In genomic region chrX:68498508-68499379, GRCh38 we compare ENCODE assay signal across 8 cellular contexts. TPM values are rescaled to one million over a fixed set of nuclear protein-coding genes. Genes with fewer than 3 reads are reported as not detected.
A peak's percentile ranks its signal among the peaks of the same experiment; 100 is the strongest.
DNase-seq lines count a peak whose midpoint lies in the region; ATAC-seq lines count a peak whose summit lies in the region.

A gene with protein sequence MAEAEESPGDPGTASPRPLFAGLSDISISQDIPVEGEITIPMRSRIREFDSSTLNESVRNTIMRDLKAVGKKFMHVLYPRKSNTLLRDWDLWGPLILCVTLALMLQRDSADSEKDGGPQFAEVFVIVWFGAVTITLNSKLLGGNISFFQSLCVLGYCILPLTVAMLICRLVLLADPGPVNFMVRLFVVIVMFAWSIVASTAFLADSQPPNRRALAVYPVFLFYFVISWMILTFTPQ (plus strand): TSS chrX:68499051. CDS start chrX:68499067, 16 bp downstream.

- peaks cover 0 to 7% of the 10 kb centered on the region in 2 donors for H3K27me3 Mint-ChIP-seq in CD4-positive, alpha-beta memory T cell

- peak within 1 kb of the TSS; percentile 96 to 99 (median 98) for H3K27ac Mint-ChIP-seq in CD4-positive, alpha-beta memory T cell

- peak; percentile 52 to 64 (median 63) for DNase-seq in CD4-positive, alpha-beta memory T cell
- DNase-seq in NCI-H82 (lab: John Stamatoyannopoulos, UW): peak; percentile 86
- DNase-seq in activated CD8-positive, alpha-beta memory T cell treated with anti-CD3 and anti-CD28 coated beads for 24 hours: peak; percentile 82
- DNase-seq in effector CD8-positive, alpha-beta T cell (lab: John Stamatoyannopoulos, UW): peak; percentile 29
- DNase-seq in medulla oblongata (ENCODE audit: extremely low spot score): peak; percentile 79
- peak; percentile 18 to 47 (median 32) for DNase-seq in stimulated activated CD4-positive, alpha-beta T cell treated with anti-CD3 and anti-CD28 coated beads, TNF-alpha, amount 100 ng/mL, for 4 hours (ENCODE audit: low read depth in 3 of 3)

- intact Hi-C loops in CD4-positive, alpha-beta memory T cell (cut with micrococcal nuclease): loop anchor here (2.0 kb wide), 1 partner anchor 330 kb away; the partner anchor contains the start of gene EFNB1

- H3K27ac ChIP-seq in CD4-positive, alpha-beta memory T cell (ENCODE audit: low read depth, low read length): peak within 1 kb of the TSS; percentile 90

- H3K27me3 ChIP-seq in CD4-positive, alpha-beta memory T cell (ENCODE audit: insufficient read depth, low read length): no peaks in the 10 kb centered on the region

- peak within 1 kb of the TSS; percentile 49 to 72 for H3K4me3 ChIP-seq in CD4-positive, alpha-beta memory T cell (ENCODE audit: low read length in 2 of 2)

- H3K4me1 ChIP-seq in CD4-positive, alpha-beta memory T cell (ENCODE audit: insufficient read depth, low read length): peaks cover 30% of the 10 kb centered on the region

- peaks cover 6 to 53% (median 30%) of the 10 kb centered on the region in 4 donors for H3K4me1 Mint-ChIP-seq in CD4-positive, alpha-beta memory T cell

- peak; percentile 99 for ATAC-seq in GM19372 (IDR thresholded peaks at IDR 0.05; ENCODE audit: low read depth, unreplicated experiment)
- ATAC-seq in HG03469 (IDR thresholded peaks at IDR 0.05; ENCODE audit: unreplicated experiment): peak; percentile 98

- H3K36me3 Mint-ChIP-seq in CD4-positive, alpha-beta memory T cell: peaks cover 0 to 12% of the 10 kb centered on the region in 2 donors

- no peaks in the 10 kb centered on the region for H3K36me3 ChIP-seq in CD4-positive, alpha-beta memory T cell (ENCODE audit: insufficient read depth, low read length)

- peak within 1 kb of the TSS; percentile 91 to 98 (median 94) for H3K4me3 Mint-ChIP-seq in CD4-positive, alpha-beta memory T cell

- POLR2A ChIA-PET in CD4-positive, alpha-beta memory T cell (lab: Charles Lee; ENCODE audit: partially characterized antibody): interaction anchor here (1.0 kb wide), 1 partner anchor 330 kb away, joined by 4 read pairs; the partner anchor contains the start of gene EFNB1

- CTCF ChIA-PET in CD4-positive, alpha-beta memory T cell (lab: Charles Lee; ENCODE audit: partially characterized antibody): interaction anchor here (0.7 kb wide), 1 partner anchor 330 kb away, joined by 3 read pairs; the partner anchor contains the start of gene EFNB1

- no peaks in the 10 kb centered on the region for H3K9me3 Mint-ChIP-seq in CD4-positive, alpha-beta memory T cell

- H3K9me3 ChIP-seq in CD4-positive, alpha-beta memory T cell (ENCODE audit: control insufficient read depth in 1 of 2, low read length in 2 of 2): no peaks in the 10 kb centered on the region

RNA-seq across cellular contexts. Expression of the gene that starts here (rescaled TPM):
- total RNA-seq in CD4-positive, alpha-beta memory T cell: 10 to 100 TPM; 17.1 to 18.9 TPM
- polyA plus RNA-seq in CD4-positive, alpha-beta memory T cell: 10 to 100 TPM; 22.2 to 23.2 TPM

Comparison
In these comparisons a context has a peak if more than half of its experiments do, and no peak if none do; other contexts are left out.
1. Peak in every context shown above with its lines: DNase-seq, ATAC-seq, H3K4me3 ChIP-seq and H3K27ac ChIP-seq.
2. DNase-seq: peak in every context shown above with its lines; median percentile 86 in NCI-H82; 82 in activated CD8-positive, alpha-beta memory T cell treated with anti-CD3 and anti-CD28 coated beads for 24 hours; 79 in medulla oblongata; 63 in CD4-positive, alpha-beta memory T cell; 32 in stimulated activated CD4-positive, alpha-beta T cell treated with anti-CD3 and anti-CD28 coated beads, TNF-alpha, amount 100 ng/mL, for 4 hours; 29 in effector CD8-positive, alpha-beta T cell.